Comparison of ENCODE assay signal across 9 cellular contexts in genomic region chr11:93330446-93330984, GRCh38. TPM values are rescaled to one million over a fixed set of nuclear protein-coding genes. Genes with fewer than 3 reads are reported as not detected.
DNase-seq lines count a peak whose midpoint lies in the region; ATAC-seq lines count a peak whose summit lies in the region.
"Had no signal": no experiment of that assay in that cellular context is flagged by ENCODE, and none has a peak within 500 bp of the region (broad histone marks: within the 10 kb centered on the region; RNA-seq: fewer than 3 reads in every experiment).

Gene DEUP1 (plus strand): TSS chr11:93330742. CDS start chr11:93332260, 1,518 bp downstream.

- intact Hi-C loops in Right ventricle myocardium superior (cut with DNase I) (no loop called here), posterior vena cava (cut with DNase I) (no loop called here)

- DNase-seq in DMS153 treated with DMSO at 0.1 percent for 48 hours (lab: John Stamatoyannopoulos, UW; ENCODE audit: unreplicated experiment) (peak; percentile 65), Right ventricle myocardium superior (peak; percentile 50), posterior vena cava (ENCODE audit: low spot score) (peak; percentile 81), CD1c-positive myeloid dendritic cell (ENCODE audit: extremely low spot score) (no peak)
- DNase-seq in activated CD8-positive, alpha-beta memory T cell treated with anti-CD3 and anti-CD28 coated beads, Interleukin-2, amount 50 U/mL, for 48 hours: peak; percentile 54

- ATAC-seq in HG03432 (IDR thresholded peaks at IDR 0.05; ENCODE audit: unreplicated experiment): peak; percentile 67
- peak; percentile 85 for ATAC-seq in Right ventricle myocardium superior (ENCODE audit: poor library complexity)
- no peak for ATAC-seq in GM21619 (IDR thresholded peaks at IDR 0.05; ENCODE audit: unreplicated experiment)
- no peak for ATAC-seq in GM21367 (IDR thresholded peaks at IDR 0.05; ENCODE audit: unreplicated experiment)

RNA-seq across cellular contexts. Expression of gene DEUP1, which starts in this region (rescaled TPM):
- not detected for total RNA-seq in Right ventricle myocardium superior
- not detected for total RNA-seq in posterior vena cava
- total RNA-seq: activated naive CD4-positive, alpha-beta T cell treated with anti-CD3 and anti-CD28 coated beads, Interleukin-2, amount 50 U/mL, for 72 hours had no signal

Comparison
In these comparisons a context has a peak if more than half of its experiments do, and no peak if none do; other contexts are left out.
1. Peak in DNase-seq and ATAC-seq in Right ventricle myocardium superior; RNA of the gene not detected or under 1 TPM.
2. Peak in DNase-seq in posterior vena cava; RNA of the gene not detected or under 1 TPM.